ENCODE assay signal across 15 cellular contexts in genomic region chr5:39369123-39369815, GRCh38. TPM values are rescaled to one million over a fixed set of nuclear protein-coding genes. Genes with fewer than 3 reads are reported as not detected.
DNase-seq lines count a peak whose midpoint lies in the region; ATAC-seq, FAIRE-seq and TF ChIP-seq lines count a peak whose summit lies in the region.
"Had no signal": no experiment of that assay in that cellular context is flagged by ENCODE, and none has a peak within 500 bp of the region (broad histone marks: within the 10 kb centered on the region; RNA-seq: fewer than 3 reads in every experiment).

No MANE protein-coding gene starts in this region.

- no peak for TF ChIP-seq POLR2A in HepG2 (IDR thresholded peaks at IDR 0.05; ENCODE audit: insufficient read depth in 1 of 2, low read depth in 2 of 2, low read length in 2 of 2)

- TF ChIP-seq CTCF in liver (IDR thresholded peaks at IDR 0.05; ENCODE audit: low read depth, low read length, missing input control) (no peak), HepG2 (CRISPR knock-in tag; IDR thresholded peaks at IDR 0.05) (no peak), fibroblast of mammary gland (conservative IDR thresholded peaks at IDR 0.05; ENCODE audit: control insufficient read depth, insufficient read depth, low read depth, low read length) (no peak), glutamatergic neuron (IDR thresholded peaks at IDR 0.05; ENCODE audit: partially characterized antibody, unreplicated experiment) (no peak)

- no peaks in the 10 kb centered on the region for H3K79me2 ChIP-seq in HepG2 (ENCODE audit: insufficient read depth, low read length)
- no peaks in the 10 kb centered on the region for H3K79me2 ChIP-seq in trophoblast cell (ENCODE audit: control insufficient read depth, insufficient read depth, low read length, poor library complexity)
- H3K79me2 ChIP-seq in mesendoderm (ENCODE audit: control insufficient read depth, insufficient read depth, low read length): no peaks in the 10 kb centered on the region

- no peaks in the 10 kb centered on the region for H3K27me3 Mint-ChIP-seq in glutamatergic neuron (ENCODE audit: unreplicated experiment)

- no peak overlapping the region for H4K12ac ChIP-seq in trophoblast cell (ENCODE audit: low read depth, low read length)

- H3K18ac ChIP-seq in trophoblast cell (ENCODE audit: low read length) (no peak overlapping the region), mesendoderm (ENCODE audit: low read length) (no peak overlapping the region)

- peak overlapping the region; percentile 82 to 93 for H3K27ac ChIP-seq in liver (ENCODE audit: low read depth in 1 of 2, low read length in 2 of 2)
- no peak overlapping the region for H3K27ac ChIP-seq in HepG2 (ENCODE audit: extremely low read length, insufficient read depth, low read length)
- no peak overlapping the region for H3K27ac ChIP-seq in trophoblast cell (ENCODE audit: low read depth, low read length)
- no peak overlapping the region for H3K27ac ChIP-seq in mesendoderm (ENCODE audit: low read depth, low read length)
- H3K27ac ChIP-seq: 22Rv1; BLaER1 treated with 17β-estradiol and CSF1 and Interleukin-3, amounts not matched to agents 10 nM and 100 nM; HL-60 had no signal

- H3K36me3 ChIP-seq in liver (ENCODE audit: control insufficient read depth in 4 of 4, insufficient read depth in 3 of 4, low read depth in 1 of 4, low read length in 3 of 4) (no peaks in the 10 kb centered on the region), HepG2 (replicated peaks in 1 of 2; ENCODE audit: control insufficient read depth in 1 of 2, insufficient read depth in 2 of 2, low read length in 2 of 2) (no peaks in the 10 kb centered on the region), trophoblast cell (ENCODE audit: control insufficient read depth in 1 of 2, insufficient read depth in 2 of 2, low read length in 2 of 2) (no peaks in the 10 kb centered on the region), mesendoderm (ENCODE audit: control insufficient read depth, insufficient read depth, low read length) (no peaks in the 10 kb centered on the region)

- in situ Hi-C loops in HepG2 (cut with HindIII; ENCODE audit: extremely low pct_ligation_motif_present, low pct_unique_long_range_greater_than_20kb): no loop called here

- H2BK12ac ChIP-seq in trophoblast cell (ENCODE audit: low read length): peak overlapping the region; percentile 58

- no peaks in the 10 kb centered on the region for H3K9me3 Mint-ChIP-seq in glutamatergic neuron (ENCODE audit: unreplicated experiment)
- H3K9me3 Mint-ChIP-seq: CD4-positive, CD25-positive, alpha-beta regulatory T cell; H9 had no signal

- H3K79me1 ChIP-seq in trophoblast cell (ENCODE audit: low read length) (no peaks in the 10 kb centered on the region), mesendoderm (ENCODE audit: low read length) (no peaks in the 10 kb centered on the region)

- H2BK5ac ChIP-seq in trophoblast cell (ENCODE audit: low read depth, low read length, poor library complexity) (no peak overlapping the region), mesendoderm (ENCODE audit: low read length) (no peak overlapping the region)

- H2AK5ac ChIP-seq in trophoblast cell (ENCODE audit: low read length) (no peak overlapping the region), mesendoderm (ENCODE audit: low read length) (no peak overlapping the region)

- peak overlapping the region; percentile 13 for H3K23ac ChIP-seq in trophoblast cell (ENCODE audit: low read length)
- H3K23ac ChIP-seq in mesendoderm (ENCODE audit: low read length): no peak overlapping the region

- no peak overlapping the region for H2AFZ ChIP-seq in HepG2 (ENCODE audit: low read length)
- H2AFZ ChIP-seq in trophoblast cell (ENCODE audit: insufficient read depth, low read length, poor library complexity): no peak overlapping the region

- intact Hi-C loops in HepG2 (cut with micrococcal nuclease; ENCODE audit: unreplicated experiment): loop anchor here (10.0 kb wide), 1 partner anchor 154 kb away; the partner anchor contains the start of gene FYB1

- no peak overlapping the region for H3K14ac ChIP-seq in trophoblast cell (ENCODE audit: low read length)

- CTCF ChIA-PET in HepG2 (lab: Yijun Ruan, JAX; ENCODE audit: low intra/inter-chr PET ratio, low total read pairs): no interaction called here

- no peak overlapping the region for H2BK15ac ChIP-seq in mesendoderm (replicated peaks; ENCODE audit: low read depth)

- TF ChIP-seq RAD21 in liver (IDR thresholded peaks at IDR 0.05) (peak in 1 of 2 donors; percentile 21), HepG2 (CRISPR knock-in tag; IDR thresholded peaks at IDR 0.05) (no peak)

- no peak overlapping the region for H4K91ac ChIP-seq in trophoblast cell (ENCODE audit: low read depth, low read length)

- no peak overlapping the region for H3K27ac Mint-ChIP-seq in glutamatergic neuron (ENCODE audit: unreplicated experiment)
- H3K27ac Mint-ChIP-seq: CD4-positive, CD25-positive, alpha-beta regulatory T cell; H9 had no signal

- no peak for DNase-seq in HepG2 (ENCODE audit: low spot score)
- DNase-seq in fibroblast of mammary gland (ENCODE audit: low read depth): peak; percentile 14
- DNase-seq in trophoblast cell: no peak
- DNase-seq in mesendoderm: no peak
- DNase-seq in glutamatergic neuron: no peak
- DNase-seq: CD4-positive, CD25-positive, alpha-beta regulatory T cell; DMS53; GF-D8; H9 had no signal

- H3K9ac ChIP-seq in liver (ENCODE audit: low read depth in 1 of 2, low read length in 2 of 2): peak overlapping the region in 1 of 2 donors; percentile 14
- no peak overlapping the region for H3K9ac ChIP-seq in HepG2 (ENCODE audit: insufficient read depth, low read depth, low read length)
- H3K9ac ChIP-seq in trophoblast cell (ENCODE audit: low read length): no peak overlapping the region
- H3K9ac ChIP-seq in mesendoderm (ENCODE audit: low read length): no peak overlapping the region
- H3K9ac ChIP-seq: BLaER1 treated with 17β-estradiol and CSF1 and Interleukin-3, amounts not matched to agents 10 nM and 100 nM had no signal

- no peaks in the 10 kb centered on the region for H3K9me3 ChIP-seq in liver (ENCODE audit: control insufficient read depth in 4 of 4, low read length in 3 of 4)
- no peaks in the 10 kb centered on the region for H3K9me3 ChIP-seq in HepG2 (ENCODE audit: low read length)
- no peaks in the 10 kb centered on the region for H3K9me3 ChIP-seq in trophoblast cell (ENCODE audit: insufficient read depth, low read depth, low read length)
- H3K9me3 ChIP-seq: BLaER1 treated with 17β-estradiol and CSF1 and Interleukin-3, amounts not matched to agents 10 nM and 100 nM had no signal

- no peak overlapping the region for H3K4me3 Mint-ChIP-seq in glutamatergic neuron (ENCODE audit: unreplicated experiment)
- H3K4me3 Mint-ChIP-seq: CD4-positive, CD25-positive, alpha-beta regulatory T cell; H9 had no signal

- H3K56ac ChIP-seq in mesendoderm (ENCODE audit: low read length): no peak overlapping the region

- no peaks in the 10 kb centered on the region for H3K4me1 Mint-ChIP-seq in glutamatergic neuron (ENCODE audit: low read depth, unreplicated experiment)
- H3K4me1 Mint-ChIP-seq: CD4-positive, CD25-positive, alpha-beta regulatory T cell had no signal

- peak overlapping the region in 2 of 3 donors; percentile 13 to 39 for H3K4me3 ChIP-seq in liver (ENCODE audit: low read depth in 1 of 3, low read length in 3 of 3)
- no peak overlapping the region for H3K4me3 ChIP-seq in HepG2 (replicated peaks in 1 of 3; ENCODE audit: insufficient read depth in 1 of 3, low read depth in 2 of 3, low read length in 3 of 3)
- H3K4me3 ChIP-seq in fibroblast of mammary gland (ENCODE audit: control insufficient read depth, low read depth, low read length): no peak overlapping the region
- H3K4me3 ChIP-seq in trophoblast cell (ENCODE audit: low read depth, low read length): no peak overlapping the region
- H3K4me3 ChIP-seq in mesendoderm (ENCODE audit: low read length): no peak overlapping the region
- H3K4me3 ChIP-seq: BLaER1 treated with 17β-estradiol and CSF1 and Interleukin-3, amounts not matched to agents 10 nM and 100 nM; K562 had no signal

- no peak overlapping the region for H3K4me2 ChIP-seq in HepG2 (ENCODE audit: low read depth, low read length)
- H3K4me2 ChIP-seq in trophoblast cell (ENCODE audit: low read length): no peak overlapping the region
- no peak overlapping the region for H3K4me2 ChIP-seq in mesendoderm (ENCODE audit: low read length)
- H3K4me2 ChIP-seq: BLaER1 treated with 17β-estradiol and CSF1 and Interleukin-3, amounts not matched to agents 10 nM and 100 nM had no signal

- H3K4ac ChIP-seq in trophoblast cell (ENCODE audit: low read depth, low read length) (no peak overlapping the region), mesendoderm (ENCODE audit: low read depth, low read length) (no peak overlapping the region)

- H3K4me1 ChIP-seq in liver (ENCODE audit: control insufficient read depth in 4 of 4, insufficient read depth in 4 of 4, low read length in 3 of 4) (peaks cover 0 to 58% (median 28%) of the 10 kb centered on the region in 4 donors), HepG2 (ENCODE audit: insufficient read depth, low read length) (no peaks in the 10 kb centered on the region), trophoblast cell (ENCODE audit: control insufficient read depth in 1 of 2, insufficient read depth in 2 of 2, low read length in 2 of 2) (peaks cover 2 to 8% of the 10 kb centered on the region in 2 experiments), mesendoderm (ENCODE audit: control insufficient read depth, low read depth, low read length) (no peaks in the 10 kb centered on the region)
- H3K4me1 ChIP-seq: BLaER1 treated with 17β-estradiol and CSF1 and Interleukin-3, amounts not matched to agents 10 nM and 100 nM had no signal

- H3K27me3 ChIP-seq in liver (ENCODE audit: control insufficient read depth in 4 of 4, insufficient read depth in 4 of 4, low read length in 3 of 4): no peaks in the 10 kb centered on the region
- no peaks in the 10 kb centered on the region for H3K27me3 ChIP-seq in HepG2 (ENCODE audit: control insufficient read depth in 1 of 2, insufficient read depth in 2 of 2, low read length in 2 of 2)
- no peaks in the 10 kb centered on the region for H3K27me3 ChIP-seq in trophoblast cell (ENCODE audit: insufficient read depth, low read length)
- H3K27me3 ChIP-seq in mesendoderm (ENCODE audit: insufficient read depth, low read length, poor library complexity): no peaks in the 10 kb centered on the region
- H3K27me3 ChIP-seq: BLaER1 treated with 17β-estradiol and CSF1 and Interleukin-3, amounts not matched to agents 10 nM and 100 nM had no signal

- H2BK120ac ChIP-seq in trophoblast cell (ENCODE audit: insufficient read depth, low read length, poor library complexity) (no peak overlapping the region), mesendoderm (ENCODE audit: low read depth, low read length) (no peak overlapping the region)

- FAIRE-seq in HepG2 (lab: Jason Lieb, UNC): no peak
- FAIRE-seq: K562 had no signal

- WGBS in liver: 36% methylated on average over 5 of the region's 5 CpGs
- WGBS in HepG2 (ENCODE audit: low lambda C conversion rate): 76% methylated on average over 5 of the region's 5 CpGs
- WGBS in trophoblast cell (ENCODE audit: extremely low coverage, insufficient coverage, insufficient read length): no CpG with 5 or more reads among the region's 5 CpGs
- no CpG with 5 or more reads among the region's 5 CpGs for WGBS in mesendoderm (ENCODE audit: extremely low coverage, insufficient coverage, low lambda C conversion rate)

- H4K8ac ChIP-seq in trophoblast cell (ENCODE audit: low read depth, low read length): no peak overlapping the region
- H4K8ac ChIP-seq in mesendoderm (ENCODE audit: low read depth, low read length): no peak overlapping the region

- no peaks in the 10 kb centered on the region for H3K36me3 Mint-ChIP-seq in glutamatergic neuron (ENCODE audit: unreplicated experiment)
- H3K36me3 Mint-ChIP-seq: CD4-positive, CD25-positive, alpha-beta regulatory T cell had no signal

- POLR2A ChIA-PET in HepG2 (lab: Yijun Ruan, JAX): no interaction called here

- no TSS peak for BruUV-seq in HepG2 (replicated peaks; lab: Mats Ljungman, UMichigan)

- TF ChIP-seq EP300 in HepG2 (IDR thresholded peaks at IDR 0.05; ENCODE audit: low read depth in 2 of 2, low read length in 2 of 2) (no peak), HepG2 (CRISPR knock-in tag; IDR thresholded peaks at IDR 0.05; ENCODE audit: borderline replicate concordance) (no peak)

- ATAC-seq in HepG2 (no peak), HG02610 (IDR thresholded peaks at IDR 0.05; ENCODE audit: unreplicated experiment) (no peak)
- ATAC-seq: K562 had no signal

- H4K5ac ChIP-seq in mesendoderm (ENCODE audit: low read length): no peak overlapping the region

- no peaks in the 10 kb centered on the region for H4K20me1 ChIP-seq in HepG2 (ENCODE audit: insufficient read depth, low read length)

RNA-seq across cellular contexts. Expression of gene C9, which starts 5.0 kb away (rescaled TPM):
- total RNA-seq in liver: 1,000 to 10,000 TPM in 1 of 2 donors, 100 to 1,000 TPM in 1; 128 to 3,238 TPM
- polyA plus RNA-seq in liver: 100 to 1,000 TPM; 656 to 839 TPM
- not detected in 2 replicates for total RNA-seq in HepG2 (2016; rRNA removed; fragmentation: Illumina TruSeq; extraction: Trizol)
- not detected in 2 replicates for total RNA-seq in HepG2 (2016; cell fraction: cytosol; rRNA removed; fragmentation: Illumina TruSeq; extraction: Trizol; ENCODE audit: low read depth)
- not detected in 2 replicates for total RNA-seq in HepG2 (2016; cell fraction: insoluble cytoplasmic fraction; rRNA removed; fragmentation: Illumina TruSeq; extraction: Trizol)
- total RNA-seq in HepG2 (2016; cell fraction: membrane; rRNA removed; fragmentation: Illumina TruSeq; extraction: Trizol): not detected in 2 replicates
- total RNA-seq in HepG2 (2016; cell fraction: nucleus; rRNA removed; fragmentation: Illumina TruSeq; extraction: Trizol): not detected in 2 replicates
- not detected in 2 replicates for polyA plus RNA-seq in HepG2 (2011; rRNA removed)
- not detected in 2 replicates for polyA plus RNA-seq in HepG2 (2011; cell fraction: cytosol; rRNA removed)
- polyA plus RNA-seq in HepG2 (2011; cell fraction: nucleus; rRNA removed): not detected in 2 replicates
- not detected in 2 replicates for polyA plus RNA-seq in HepG2 (2012)
- polyA plus RNA-seq in HepG2 (2016; cell fraction: cytosol; fragmentation: Illumina TruSeq; extraction: Trizol; ENCODE audit: low read depth): not detected in 2 replicates
- not detected in 2 replicates for polyA plus RNA-seq in HepG2 (2016; cell fraction: insoluble cytoplasmic fraction; fragmentation: Illumina TruSeq; extraction: Trizol; ENCODE audit: low read depth)
- polyA plus RNA-seq in HepG2 (2016; cell fraction: membrane; fragmentation: Illumina TruSeq; extraction: Trizol; ENCODE audit: low read depth): not detected in 2 replicates
- not detected in 2 replicates for polyA plus RNA-seq in HepG2 (2016; cell fraction: nucleus; fragmentation: Illumina TruSeq; extraction: Trizol; ENCODE audit: insufficient read depth, low read depth)
- not detected in 2 replicates for polyA minus RNA-seq in HepG2 (2011; rRNA and poly(A)+ RNA removed; ENCODE audit: low replicate concordance)
- not detected in 2 replicates for polyA minus RNA-seq in HepG2 (2011; cell fraction: cytosol; rRNA and poly(A)+ RNA removed)
- not detected in 2 replicates for polyA minus RNA-seq in HepG2 (2011; cell fraction: nucleus; rRNA and poly(A)+ RNA removed)
- 0.22 and 0.40 TPM in 2 replicates for polyA plus RNA-seq in trophoblast cell (2013)
- 0.07 TPM for polyA plus RNA-seq in mesendoderm (2013, experiment 1 of 2)
- polyA plus RNA-seq in mesendoderm (2013, experiment 2 of 2): not detected
- total RNA-seq in glutamatergic neuron (ENCODE audit: unreplicated experiment): not detected
- total RNA-seq: CD4-positive, CD25-positive, alpha-beta regulatory T cell; H9 had no signal
- polyA plus RNA-seq: CD4-positive, CD25-positive, alpha-beta regulatory T cell had no signal

RNA-seq across cellular contexts. Expression of gene DAB2, which starts 55.5 kb away (rescaled TPM):
- total RNA-seq in liver (10 to 100 TPM; 18.4 to 25.6 TPM), HepG2 (2016; rRNA removed; fragmentation: Illumina TruSeq; extraction: Trizol) (5.2 and 6.5 TPM in 2 replicates), glutamatergic neuron (ENCODE audit: unreplicated experiment) (1.4 TPM)
- polyA plus RNA-seq in liver (10 to 100 TPM; 10.0 to 13.8 TPM), HepG2 (2011; rRNA removed) (4.9 and 6.4 TPM in 2 replicates)
- total RNA-seq in HepG2 (2016; cell fraction: cytosol; rRNA removed; fragmentation: Illumina TruSeq; extraction: Trizol; ENCODE audit: low read depth): 1.9 and 2.6 TPM in 2 replicates
- total RNA-seq in HepG2 (2016; cell fraction: insoluble cytoplasmic fraction; rRNA removed; fragmentation: Illumina TruSeq; extraction: Trizol): 6.0 and 6.8 TPM in 2 replicates
- 4.8 and 6.3 TPM in 2 replicates for total RNA-seq in HepG2 (2016; cell fraction: membrane; rRNA removed; fragmentation: Illumina TruSeq; extraction: Trizol)
- 23.7 and 24.7 TPM in 2 replicates for total RNA-seq in HepG2 (2016; cell fraction: nucleus; rRNA removed; fragmentation: Illumina TruSeq; extraction: Trizol)
- polyA plus RNA-seq in HepG2 (2011; cell fraction: cytosol; rRNA removed): 2.8 and 3.9 TPM in 2 replicates
- polyA plus RNA-seq in HepG2 (2011; cell fraction: nucleus; rRNA removed): 7.3 and 10.1 TPM in 2 replicates
- 4.1 and 13.8 TPM in 2 replicates for polyA plus RNA-seq in HepG2 (2012)
- polyA plus RNA-seq in HepG2 (2016; cell fraction: cytosol; fragmentation: Illumina TruSeq; extraction: Trizol; ENCODE audit: low read depth): 1.3 and 1.7 TPM in 2 replicates
- 8.7 and 9.1 TPM in 2 replicates for polyA plus RNA-seq in HepG2 (2016; cell fraction: insoluble cytoplasmic fraction; fragmentation: Illumina TruSeq; extraction: Trizol; ENCODE audit: low read depth)
- polyA plus RNA-seq in HepG2 (2016; cell fraction: membrane; fragmentation: Illumina TruSeq; extraction: Trizol; ENCODE audit: low read depth): 2.3 and 2.4 TPM in 2 replicates
- polyA plus RNA-seq in HepG2 (2016; cell fraction: nucleus; fragmentation: Illumina TruSeq; extraction: Trizol; ENCODE audit: insufficient read depth, low read depth): 11.2 and 14.2 TPM in 2 replicates
- polyA minus RNA-seq in HepG2 (2011; rRNA and poly(A)+ RNA removed; ENCODE audit: low replicate concordance): 6.2 and 131 TPM in 2 replicates
- 3.1 and 4.2 TPM in 2 replicates for polyA minus RNA-seq in HepG2 (2011; cell fraction: cytosol; rRNA and poly(A)+ RNA removed)
- 43.3 and 47.1 TPM in 2 replicates for polyA minus RNA-seq in HepG2 (2011; cell fraction: nucleus; rRNA and poly(A)+ RNA removed)
- 100 TPM in 2 replicates for polyA plus RNA-seq in trophoblast cell (2013)
- polyA plus RNA-seq in mesendoderm (2013, experiment 1 of 2): 8.0 TPM
- 7.3 TPM for polyA plus RNA-seq in mesendoderm (2013, experiment 2 of 2)
- polyA plus RNA-seq: CD4-positive, CD25-positive, alpha-beta regulatory T cell had no signal

Comparison
In these comparisons a context has a peak if more than half of its experiments do, and no peak if none do; other contexts are left out.
1. H3K27ac ChIP-seq: peak in liver (2 of 2); none in HepG2 (single experiment), trophoblast cell (single experiment) and mesendoderm (single experiment).
2. H3K4me3 ChIP-seq: peak in liver (2 of 3); none in HepG2 (0 of 3), fibroblast of mammary gland (single experiment), trophoblast cell (single experiment) and mesendoderm (single experiment).
3. RNA of gene C9, which starts 5.0 kb away (total RNA-seq): 128 to 3,238 TPM in liver; not detected in HepG2 and not detected in glutamatergic neuron (single experiment); every median in the first group is over 100 times any median in the second.